Comparison of ENCODE assay signal across 15 cellular contexts in the genomic region with DNA sequence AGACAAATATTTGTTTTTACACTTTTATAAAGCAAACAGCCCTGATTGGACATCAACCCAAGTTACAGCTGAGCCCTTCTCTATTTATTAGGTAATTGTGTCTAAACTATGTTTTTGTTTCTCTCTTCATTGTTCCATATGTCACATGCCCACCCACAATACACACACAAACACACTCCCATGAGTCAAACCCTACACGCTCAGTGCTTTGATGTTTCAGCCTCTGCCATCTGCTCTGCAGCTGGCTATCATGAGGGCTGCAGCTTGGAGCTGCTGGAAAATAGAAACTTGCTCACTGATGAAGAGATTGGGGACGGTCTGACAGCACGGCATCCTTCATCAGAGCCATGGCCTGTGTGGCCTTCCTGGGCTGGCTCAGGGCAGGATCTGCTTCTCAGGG. TPM values are rescaled to one million over a fixed set of nuclear protein-coding genes. Genes with fewer than 3 reads are reported as not detected.
DNase-seq lines count a peak whose midpoint lies in the region; ATAC-seq and TF ChIP-seq lines count a peak whose summit lies in the region.
"Had no signal": no experiment of that assay in that cellular context is flagged by ENCODE, and none has a peak within 500 bp of the region (broad histone marks: within the 10 kb centered on the region; RNA-seq: fewer than 3 reads in every experiment).

No MANE protein-coding gene starts in this region.

- no peaks in the 10 kb centered on the region for H3K36me3 Mint-ChIP-seq in brain
- no peaks in the 10 kb centered on the region for H3K36me3 Mint-ChIP-seq in osteocyte (ENCODE audit: unreplicated experiment)
- H3K36me3 Mint-ChIP-seq in natural killer cell treated with Interleukin-12 subunit alpha and Interleukin-12 subunit beta and Interleukin-15 and Interleukin-18, amount 100 ng/mL, for 72 hours, result no peaks in the 10 kb centered on the region
- H3K36me3 Mint-ChIP-seq: activated naive CD8-positive, alpha-beta T cell treated with anti-CD3 and anti-CD28 coated beads, Interleukin-2, amount 10 ng/mL, durations not matched to agents 7 days and 5 days; IgD-negative memory B cell had no signal

- H3K4me1 Mint-ChIP-seq in brain, result peaks cover 28% of the 10 kb centered on the region
- H3K4me1 Mint-ChIP-seq in osteocyte (ENCODE audit: unreplicated experiment), result peaks cover 21% of the 10 kb centered on the region
- peaks cover 0 to 5% of the 10 kb centered on the region in 2 donors for H3K4me1 Mint-ChIP-seq in natural killer cell treated with Interleukin-12 subunit alpha and Interleukin-12 subunit beta and Interleukin-15 and Interleukin-18, amount 100 ng/mL, for 72 hours (ENCODE audit: low read depth in 2 of 2)
- H3K4me1 Mint-ChIP-seq: activated naive CD8-positive, alpha-beta T cell treated with anti-CD3 and anti-CD28 coated beads, Interleukin-2, amount 10 ng/mL, durations not matched to agents 7 days and 5 days; IgD-negative memory B cell had no signal

- ATAC-seq in HG02973 (IDR thresholded peaks at IDR 0.05; ENCODE audit: unreplicated experiment) (no peak), GM19467 (IDR thresholded peaks at IDR 0.05; ENCODE audit: unreplicated experiment) (no peak), GM19351 (IDR thresholded peaks at IDR 0.05; ENCODE audit: unreplicated experiment) (no peak)
- no peak for ATAC-seq in natural killer cell treated with Interleukin-12 subunit alpha and Interleukin-12 subunit beta and Interleukin-15 and Interleukin-18, amount 100 ng/mL, for 72 hours
- ATAC-seq: activated T-cell treated with anti-CD3 and anti-CD28 coated beads, Interleukin-2, amount 50 U/mL, for 4 hours; left lobe of liver had no signal

- peaks cover 3% of the 10 kb centered on the region for H3K27me3 Mint-ChIP-seq in brain
- H3K27me3 Mint-ChIP-seq in osteocyte (ENCODE audit: unreplicated experiment), result no peaks in the 10 kb centered on the region
- H3K27me3 Mint-ChIP-seq in natural killer cell treated with Interleukin-12 subunit alpha and Interleukin-12 subunit beta and Interleukin-15 and Interleukin-18, amount 100 ng/mL, for 72 hours, result peaks cover 7 to 15% of the 10 kb centered on the region in 2 donors
- H3K27me3 Mint-ChIP-seq: IgD-negative memory B cell had no signal

- peaks cover 4 to 11% (median 7%) of the 10 kb centered on the region in 5 experiments for H3K9me3 Mint-ChIP-seq in brain
- peaks cover 16% of the 10 kb centered on the region for H3K9me3 Mint-ChIP-seq in osteocyte (ENCODE audit: unreplicated experiment)
- H3K9me3 Mint-ChIP-seq in natural killer cell treated with Interleukin-12 subunit alpha and Interleukin-12 subunit beta and Interleukin-15 and Interleukin-18, amount 100 ng/mL, for 72 hours, result no peaks in the 10 kb centered on the region

- DNase-seq in EL, result peak; percentile 33
- peak; percentile 37 for DNase-seq in NCI-H510A (lab: John Stamatoyannopoulos, UW)
- peak; percentile 51 for DNase-seq in osteocyte (ENCODE audit: extremely low spot score, unreplicated experiment)
- no peak for DNase-seq in natural killer cell treated with Interleukin-12 subunit alpha and Interleukin-12 subunit beta and Interleukin-15 and Interleukin-18, amount 100 ng/mL, for 72 hours (ENCODE audit: low spot score)
- DNase-seq: activated CD4-positive, alpha-beta T cell treated with anti-CD3 and anti-CD28 coated beads for 48 hours; activated naive CD8-positive, alpha-beta T cell treated with anti-CD3 and anti-CD28 coated beads, Interleukin-2, amount 10 ng/mL, durations not matched to agents 7 days and 5 days; activated T-cell treated with anti-CD3 and anti-CD28 coated beads, Interleukin-2, amount 50 U/mL, for 4 hours; stimulated activated CD8-positive, alpha-beta memory T cell treated with anti-CD3 and anti-CD28 coated beads, Interleukin-4, amount 100 ng/mL, for 48 hours; T-helper 9 cell had no signal

- no peak overlapping the region for H3K4me3 Mint-ChIP-seq in brain
- no peak overlapping the region for H3K4me3 Mint-ChIP-seq in osteocyte (ENCODE audit: unreplicated experiment)
- no peak overlapping the region for H3K4me3 Mint-ChIP-seq in natural killer cell treated with Interleukin-12 subunit alpha and Interleukin-12 subunit beta and Interleukin-15 and Interleukin-18, amount 100 ng/mL, for 72 hours
- H3K4me3 Mint-ChIP-seq: activated naive CD8-positive, alpha-beta T cell treated with anti-CD3 and anti-CD28 coated beads, Interleukin-2, amount 10 ng/mL, durations not matched to agents 7 days and 5 days; activated T-cell treated with anti-CD3 and anti-CD28 coated beads, Interleukin-2, amount 50 U/mL, for 4 hours; IgD-negative memory B cell had no signal

- TF ChIP-seq CTCF in brain (conservative IDR thresholded peaks at IDR 0.05), result no peak
- no peak for TF ChIP-seq CTCF in osteocyte (IDR thresholded peaks at IDR 0.05)

- H3K27ac Mint-ChIP-seq in brain (peak overlapping the region in 4 of 5 experiments; percentile 9 to 59 (median 38)), osteocyte (ENCODE audit: unreplicated experiment) (no peak overlapping the region)
- no peak overlapping the region for H3K27ac Mint-ChIP-seq in natural killer cell treated with Interleukin-12 subunit alpha and Interleukin-12 subunit beta and Interleukin-15 and Interleukin-18, amount 100 ng/mL, for 72 hours
- H3K27ac Mint-ChIP-seq: activated naive CD8-positive, alpha-beta T cell treated with anti-CD3 and anti-CD28 coated beads, Interleukin-2, amount 10 ng/mL, durations not matched to agents 7 days and 5 days; IgD-negative memory B cell had no signal

RNA-seq across cellular contexts. Expression of a gene that starts 41.7 kb away (rescaled TPM):
- polyA plus RNA-seq in brain (ENCODE audit: insufficient read depth, low read depth, low replicate concordance), result 51.1 TPM
- total RNA-seq in osteocyte, result 49.0 and 49.6 TPM in 2 replicates
- 10 to 100 TPM; 60.0 to 68.9 TPM for total RNA-seq in natural killer cell treated with Interleukin-12 subunit alpha and Interleukin-12 subunit beta and Interleukin-15 and Interleukin-18, amount 100 ng/mL, for 72 hours

Comparison
In these comparisons a context has a peak if more than half of its experiments do, and no peak if none do; other contexts are left out.
1. H3K27ac Mint-ChIP-seq: peak in brain (4 of 5); none in osteocyte (single experiment) and natural killer cell treated with Interleukin-12 subunit alpha and Interleukin-12 subunit beta and Interleukin-15 and Interleukin-18, amount 100 ng/mL, for 72 hours (0 of 2).